Comparison of ENCODE assay signal across 11 cellular contexts in the genomic region with DNA sequence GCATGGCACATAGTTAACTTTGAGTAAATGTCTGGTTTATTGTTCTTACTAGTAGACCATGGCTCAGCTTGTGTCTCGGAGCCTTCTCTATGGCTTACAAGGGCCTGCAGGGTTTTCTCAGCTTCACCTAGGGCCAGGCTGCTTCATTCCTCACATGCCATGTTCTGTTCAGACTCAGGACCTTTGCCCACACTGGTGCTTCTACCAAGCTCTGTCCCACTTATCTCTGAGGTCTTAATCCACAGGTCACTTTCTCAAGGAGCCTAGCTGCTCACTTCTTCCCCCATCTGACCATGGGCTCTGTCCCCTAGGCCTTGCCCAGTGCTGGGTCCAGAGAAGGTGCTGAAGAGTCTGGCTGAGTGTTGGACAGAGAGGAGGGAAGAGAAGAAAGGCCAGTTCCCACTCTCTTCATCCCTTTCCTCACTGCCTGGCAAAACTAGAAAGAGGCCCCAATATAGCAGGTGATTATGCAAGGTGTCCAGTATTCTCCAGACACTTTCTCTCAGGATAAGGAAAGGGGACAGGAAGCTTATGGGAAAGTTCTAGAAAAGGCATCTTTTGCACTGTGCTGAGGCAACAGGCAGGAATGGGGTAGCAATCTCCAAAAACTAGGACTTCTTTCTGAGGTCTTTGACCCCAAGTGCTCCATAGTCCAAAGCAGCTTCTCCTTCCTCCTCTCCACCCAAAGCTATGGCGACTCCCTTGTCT. TPM values are rescaled to one million over a fixed set of nuclear protein-coding genes. Genes with fewer than 3 reads are reported as not detected.
DNase-seq lines count a peak whose midpoint lies in the region; ATAC-seq and TF ChIP-seq lines count a peak whose summit lies in the region.
"Had no signal": no experiment of that assay in that cellular context is flagged by ENCODE, and none has a peak within 500 bp of the region (broad histone marks: within the 10 kb centered on the region; RNA-seq: fewer than 3 reads in every experiment).

No MANE protein-coding gene starts in this region.

- peak overlapping the region; percentile 19 for H2BK5ac ChIP-seq in mesenchymal stem cell (ENCODE audit: low read depth, low read length, poor library complexity, severe bottlenecking)

- H3K9me3 ChIP-seq in heart left ventricle (no peaks in the 10 kb centered on the region), mesenchymal stem cell (ENCODE audit: control insufficient read depth, low read length) (no peaks in the 10 kb centered on the region), thyroid gland (no peaks in the 10 kb centered on the region)
- H3K9me3 ChIP-seq: SJSA1 had no signal

- H3K4me3 ChIP-seq in heart left ventricle (no peak overlapping the region), mesenchymal stem cell (ENCODE audit: insufficient read depth in 1 of 2, low read depth in 1 of 2, low read length in 2 of 2) (no peak overlapping the region), thyroid gland (replicated peaks in 1 of 3) (no peak overlapping the region)
- H3K4me3 ChIP-seq: SJSA1 had no signal

- peak overlapping the region; percentile 92 for H3K27ac Mint-ChIP-seq in activated naive CD8-positive, alpha-beta T cell treated with anti-CD3 and anti-CD28 coated beads for 36 hours
- H3K27ac Mint-ChIP-seq in nephron progenitor cell: no peak overlapping the region

- H3K23ac ChIP-seq in mesenchymal stem cell (ENCODE audit: low read length in 2 of 2): no peak overlapping the region

- H3K36me3 Mint-ChIP-seq in activated naive CD8-positive, alpha-beta T cell treated with anti-CD3 and anti-CD28 coated beads for 36 hours: peaks cover 79% of the 10 kb centered on the region
- H3K36me3 Mint-ChIP-seq in nephron progenitor cell (ENCODE audit: low read depth): peaks cover 6% of the 10 kb centered on the region

- H3K27me3 Mint-ChIP-seq in activated naive CD8-positive, alpha-beta T cell treated with anti-CD3 and anti-CD28 coated beads for 36 hours: no peaks in the 10 kb centered on the region
- H3K27me3 Mint-ChIP-seq in nephron progenitor cell (ENCODE audit: low read depth, poor library complexity): no peaks in the 10 kb centered on the region

- peak overlapping the region; percentile 38 to 59 for H3K4ac ChIP-seq in mesenchymal stem cell (ENCODE audit: low read depth in 1 of 2, low read length in 2 of 2)

- H2BK12ac ChIP-seq in mesenchymal stem cell (ENCODE audit: low read length in 2 of 2): peak overlapping the region; percentile 73 to 88

- peak overlapping the region; percentile 53 for H4K91ac ChIP-seq in mesenchymal stem cell (ENCODE audit: low read length)

- peak overlapping the region; percentile 49 to 93 for H3K18ac ChIP-seq in mesenchymal stem cell (ENCODE audit: low read depth in 1 of 2, low read length in 2 of 2)

- TF ChIP-seq CTCF in heart left ventricle (IDR thresholded peaks at IDR 0.05): no peak
- TF ChIP-seq CTCF in thyroid gland (IDR thresholded peaks at IDR 0.05): no peak
- no peak for TF ChIP-seq CTCF in GM13976 (IDR thresholded peaks at IDR 0.05; ENCODE audit: borderline replicate concordance, control extremely low read depth, extremely low read depth, insufficient read depth, missing control alignments)
- TF ChIP-seq CTCF in nephron progenitor cell (IDR thresholded peaks at IDR 0.05): no peak

- peaks cover 86% of the 10 kb centered on the region for H3K4me1 Mint-ChIP-seq in activated naive CD8-positive, alpha-beta T cell treated with anti-CD3 and anti-CD28 coated beads for 36 hours
- H3K4me1 Mint-ChIP-seq in nephron progenitor cell: peaks cover 69% of the 10 kb centered on the region

- TF ChIP-seq POLR2A in heart left ventricle (IDR thresholded peaks at IDR 0.05) (no peak), thyroid gland (IDR thresholded peaks at IDR 0.05) (no peak)

- peak overlapping the region; percentile 8 for H2BK120ac ChIP-seq in mesenchymal stem cell (ENCODE audit: low read depth, low read length)

- peak overlapping the region; percentile 6 for H3K4me3 Mint-ChIP-seq in activated naive CD8-positive, alpha-beta T cell treated with anti-CD3 and anti-CD28 coated beads for 36 hours
- no peak overlapping the region for H3K4me3 Mint-ChIP-seq in nephron progenitor cell

- H3K27ac ChIP-seq in heart left ventricle (peak overlapping the region in 10 of 12 donors; percentile 25 to 96 (median 88)), mesenchymal stem cell (ENCODE audit: low read length, poor library complexity, severe bottlenecking) (peak overlapping the region; percentile 70), thyroid gland (peak overlapping the region in 2 of 3 donors; percentile 46 to 80)

- H4K8ac ChIP-seq in mesenchymal stem cell (ENCODE audit: low read length): peak overlapping the region; percentile 25

- H3K4me2 ChIP-seq in mesenchymal stem cell (ENCODE audit: low read length, poor library complexity, severe bottlenecking): no peak overlapping the region

- ATAC-seq in heart left ventricle: no peak
- no peak for ATAC-seq in left cardiac atrium

- WGBS in heart left ventricle, 4 donors: 85 to 92% (median 85%) methylated on average over 2 of the region's 2 CpGs
- 94% methylated on average over 2 of the region's 2 CpGs for WGBS in mesenchymal stem cell
- 97 to 100% methylated on average over 2 of the region's 2 CpGs for WGBS in thyroid gland, 2 donors

- H3K4me1 ChIP-seq in heart left ventricle: peaks cover 34 to 100% (median 97%) of the 10 kb centered on the region in 12 donors
- H3K4me1 ChIP-seq in mesenchymal stem cell (ENCODE audit: control insufficient read depth, insufficient read depth, low read depth, low read length): peaks cover 48% of the 10 kb centered on the region
- H3K4me1 ChIP-seq in thyroid gland: peaks cover 59 to 87% of the 10 kb centered on the region in 2 donors

- H3K14ac ChIP-seq in mesenchymal stem cell (ENCODE audit: low read length in 2 of 2): peak overlapping the region in 1 of 2 experiments; percentile 86

- intact Hi-C loops in heart left ventricle (cut with DNase I) (loop anchor here in 2 of 10 donors (5.0 kb wide), 1 partner anchor 35 kb away; no protein-coding TSS in a partner anchor), left cardiac atrium (cut with DNase I) (no loop called here), thyroid gland (cut with DNase I) (no loop called here)

- H3K9me3 Mint-ChIP-seq in activated naive CD8-positive, alpha-beta T cell treated with anti-CD3 and anti-CD28 coated beads for 36 hours: no peaks in the 10 kb centered on the region
- no peaks in the 10 kb centered on the region for H3K9me3 Mint-ChIP-seq in nephron progenitor cell

- no peak overlapping the region for H2BK15ac ChIP-seq in mesenchymal stem cell (ENCODE audit: low read depth, poor library complexity, severe bottlenecking)

- DNase-seq in heart left ventricle (no peak), left cardiac atrium (no peak), mesenchymal stem cell (no peak), thyroid gland (no peak), GM13976 (ENCODE audit: low spot score) (no peak), nephron progenitor cell (no peak), mucosa of gallbladder (ENCODE audit: low spot score) (no peak)
- DNase-seq in activated naive CD8-positive, alpha-beta T cell treated with anti-CD3 and anti-CD28 coated beads for 36 hours: no peak
- DNase-seq: C1 segment of cervical spinal cord, NCI-H2029 treated with DMSO at 0.1 percent for 48 hours had no signal

- H3K79me1 ChIP-seq in mesenchymal stem cell (replicated peaks; ENCODE audit: low read length, poor library complexity, severe bottlenecking): no peaks in the 10 kb centered on the region

- H3K9ac ChIP-seq in mesenchymal stem cell (ENCODE audit: low read length): no peak overlapping the region

- peak overlapping the region; percentile 80 for H2AK5ac ChIP-seq in mesenchymal stem cell (ENCODE audit: low read length, severe bottlenecking)

- H3K27me3 ChIP-seq in heart left ventricle (no peaks in the 10 kb centered on the region), mesenchymal stem cell (ENCODE audit: control insufficient read depth in 1 of 2, insufficient read depth in 1 of 2, low read length in 2 of 2) (no peaks in the 10 kb centered on the region), thyroid gland (no peaks in the 10 kb centered on the region)
- H3K27me3 ChIP-seq: SJSA1 had no signal

- peaks cover 0 to 57% (median 4%) of the 10 kb centered on the region in 9 donors for H3K36me3 ChIP-seq in heart left ventricle
- H3K36me3 ChIP-seq in mesenchymal stem cell (ENCODE audit: control insufficient read depth in 1 of 2, insufficient read depth in 2 of 2, low read depth in 1 of 2, low read length in 2 of 2): peaks cover 64 to 83% of the 10 kb centered on the region in 2 experiments
- no peaks in the 10 kb centered on the region for H3K36me3 ChIP-seq in thyroid gland

- no peak overlapping the region for H2AFZ ChIP-seq in mesenchymal stem cell (ENCODE audit: low read depth, low read length)

- in situ Hi-C loops in GM13976 (cut with MboI; ENCODE audit: low sequenced_read_pairs, unreplicated experiment): no loop called here

RNA-seq across cellular contexts. Expression of a gene that starts 40.0 kb away (rescaled TPM):
- total RNA-seq in heart left ventricle (10 to 100 TPM in 5 of 9 donors, 1 to 10 TPM in 4; 5.7 to 29.4 (median 10.6) TPM), left cardiac atrium (10 to 100 TPM; 11.4 to 12.6 TPM), thyroid gland (1 to 10 TPM; 1.1 to 4.8 (median 3.4) TPM), mucosa of gallbladder (3.8 TPM)
- polyA plus RNA-seq in heart left ventricle: 10 to 100 TPM; 13.6 to 42.8 TPM
- not detected for total RNA-seq in activated naive CD8-positive, alpha-beta T cell treated with anti-CD3 and anti-CD28 coated beads for 36 hours
- polyA plus RNA-seq in mesenchymal stem cell (2013, experiment 1 of 2): not detected
- polyA plus RNA-seq in mesenchymal stem cell (2013, experiment 2 of 2): not detected
- total RNA-seq: SJSA1 had no signal

RNA-seq across cellular contexts. Expression of a gene that starts 45.0 kb away (rescaled TPM):
- 100 to 1,000 TPM in 1 of 9 donors, 10 to 100 TPM in 8; 32.2 to 176 (median 62.6) TPM for total RNA-seq in heart left ventricle
- 100 to 1,000 TPM in 1 of 2 donors, 10 to 100 TPM in 1; 43.1 to 217 TPM for polyA plus RNA-seq in heart left ventricle
- 10 to 100 TPM; 45.1 to 79.8 TPM for total RNA-seq in left cardiac atrium
- total RNA-seq in activated naive CD8-positive, alpha-beta T cell treated with anti-CD3 and anti-CD28 coated beads for 36 hours: 100 to 1,000 TPM; 196 to 206 TPM
- 116 TPM for polyA plus RNA-seq in mesenchymal stem cell (2013, experiment 1 of 2)
- polyA plus RNA-seq in mesenchymal stem cell (2013, experiment 2 of 2): 114 TPM
- 100 to 1,000 TPM; 110 to 154 (median 125) TPM for total RNA-seq in thyroid gland
- total RNA-seq in mucosa of gallbladder: 191 TPM
